In the genomic region with DNA sequence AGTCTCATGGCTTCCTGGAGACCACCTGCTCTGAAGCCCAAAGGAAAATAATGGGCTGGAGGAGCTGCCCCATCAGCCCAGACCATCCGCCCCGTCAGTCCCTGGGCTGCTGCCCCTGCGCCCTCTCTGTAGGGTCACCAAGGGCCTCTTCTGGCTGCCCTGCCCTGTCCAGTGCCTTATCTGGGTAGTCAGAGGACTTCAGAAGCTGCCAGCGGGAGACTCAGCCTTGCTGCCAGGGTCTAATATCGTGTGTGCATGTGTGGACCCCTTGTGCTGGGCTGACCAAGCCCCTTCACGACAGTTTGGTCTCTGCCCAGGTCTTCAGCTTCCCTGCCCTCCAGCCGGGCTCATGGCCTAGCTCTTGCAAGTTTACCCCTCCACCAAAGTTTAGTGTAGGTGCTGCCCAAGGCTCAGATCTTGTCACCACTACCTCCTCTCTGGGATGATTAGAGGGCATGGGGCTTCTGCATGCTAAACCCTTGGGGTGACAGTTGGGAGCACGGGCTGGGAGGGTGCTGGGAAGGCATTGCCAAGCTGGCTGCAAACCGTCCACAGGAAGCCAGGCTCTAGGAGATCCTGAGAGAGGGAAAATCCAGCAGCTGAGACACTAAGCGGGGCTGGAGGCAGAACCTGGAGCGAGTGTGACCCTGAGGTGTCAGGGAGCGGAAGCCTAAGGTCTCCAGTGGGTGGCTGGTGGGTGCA, we compare ENCODE assay signal across 28 cellular contexts. TPM values are rescaled to one million over a fixed set of nuclear protein-coding genes. Genes with fewer than 3 reads are reported as not detected.
DNase-seq lines count a peak whose midpoint lies in the region; ATAC-seq and TF ChIP-seq lines count a peak whose summit lies in the region.
"Had no signal": no experiment of that assay in that cellular context is flagged by ENCODE, and none has a peak within 500 bp of the region (broad histone marks: within the 10 kb centered on the region; RNA-seq: fewer than 3 reads in every experiment).

No MANE protein-coding gene starts in this region.

- H3K4me2 ChIP-seq in BLaER1 = peak overlapping the region; percentile 75
- H3K4me2 ChIP-seq: smooth muscle cell had no signal

- no peak overlapping the region for H3K4me3 ChIP-seq in BLaER1
- no peak overlapping the region for H3K4me3 ChIP-seq in right atrium auricular region
- H3K4me3 ChIP-seq in sigmoid colon = no peak overlapping the region
- H3K4me3 ChIP-seq: lung, Peyer's patch, psoas muscle, SJSA1, smooth muscle cell had no signal

- intact Hi-C loops in sigmoid colon (cut with DNase I) = no loop called here

- H3K4me1 Mint-ChIP-seq in central memory CD8-positive, alpha-beta T cell = no peaks in the 10 kb centered on the region
- H3K4me1 Mint-ChIP-seq: B cell had no signal

- TF ChIP-seq CTCF in right atrium auricular region (IDR thresholded peaks at IDR 0.05) (no peak), sigmoid colon (IDR thresholded peaks at IDR 0.05) (no peak)

- H4K20me1 ChIP-seq in BLaER1 = no peaks in the 10 kb centered on the region

- no peak overlapping the region for H3K4me3 Mint-ChIP-seq in central memory CD8-positive, alpha-beta T cell
- H3K4me3 Mint-ChIP-seq: activated CD8-positive, alpha-beta T cell treated with anti-CD3 and anti-CD28 coated beads, Interleukin-2, amount 10 ng/mL, durations not matched to agents 7 days and 5 days; activated naive CD8-positive, alpha-beta T cell treated with anti-CD3 and anti-CD28 coated beads, Interleukin-2, amount 50 U/mL, for 24 hours; B cell had no signal

- TF ChIP-seq EP300 in sigmoid colon (IDR thresholded peaks at IDR 0.05) = no peak

- H3K9ac ChIP-seq in BLaER1 = no peak overlapping the region

- H3K9me3 Mint-ChIP-seq in central memory CD8-positive, alpha-beta T cell = no peaks in the 10 kb centered on the region
- H3K9me3 Mint-ChIP-seq: activated naive CD8-positive, alpha-beta T cell treated with anti-CD3 and anti-CD28 coated beads, Interleukin-2, amount 50 U/mL, for 24 hours had no signal

- no peak for DNase-seq in central memory CD8-positive, alpha-beta T cell (ENCODE audit: low spot score in 2 of 2)
- DNase-seq in right atrium auricular region (ENCODE audit: low spot score) (no peak), sigmoid colon (peak; percentile 43), DMS53 (lab: John Stamatoyannopoulos, UW) (no peak), NCI-H1436 treated with DMSO at 0.1 percent for 48 hours (lab: John Stamatoyannopoulos, UW) (no peak)
- DNase-seq in stimulated activated CD4-positive, alpha-beta T cell treated with anti-CD3 and anti-CD28 coated beads, Interleukin-4, amount 100 ng/mL, for 4 hours = no peak
- DNase-seq: activated CD4-positive, CD25-positive, alpha-beta regulatory T cell treated with anti-CD3 and anti-CD28 coated beads, Interleukin-2, amount 50 U/mL, for 72 hours; activated CD8-positive, alpha-beta T cell treated with anti-CD3 and anti-CD28 coated beads, Interleukin-2, amount 10 ng/mL, durations not matched to agents 7 days and 5 days; activated gamma-delta T cell treated with Interleukin-2 at 50 U/mL for 16 hours; activated naive CD8-positive, alpha-beta T cell treated with anti-CD3 and anti-CD28 coated beads, Interleukin-2, amount 50 U/mL, for 24 hours; activated T-cell treated with anti-CD3 and anti-CD28 coated beads for 4 hours; DMS79; GF-D8; kidney; NCI-H187 treated with DMSO at 0.1 percent for 48 hours; NCI-H526; Peyer's patch; stimulated activated CD4-positive, alpha-beta T cell treated with anti-CD3 and anti-CD28 coated beads, Interleukin-2, amount 100 ng/mL, for 48 hours; stimulated activated naive CD4-positive, alpha-beta T cell had no signal

- TF ChIP-seq POLR2A in sigmoid colon (IDR thresholded peaks at IDR 0.05) = no peak

- no peak for ATAC-seq in central memory CD8-positive, alpha-beta T cell (replicated peaks; ENCODE audit: extremely low read depth, poor library complexity, severe bottlenecking)
- ATAC-seq in HG03442 (IDR thresholded peaks at IDR 0.05; ENCODE audit: unreplicated experiment) = no peak
- ATAC-seq: activated CD8-positive, alpha-beta T cell treated with anti-CD3 and anti-CD28 coated beads, Interleukin-2, amount 10 ng/mL, durations not matched to agents 7 days and 5 days; activated naive CD8-positive, alpha-beta T cell treated with anti-CD3 and anti-CD28 coated beads, Interleukin-2, amount 50 U/mL, for 24 hours; HepG2; psoas muscle had no signal

- H3K4me1 ChIP-seq in BLaER1 (peaks cover 62% of the 10 kb centered on the region), right atrium auricular region (peaks cover 0 to 41% of the 10 kb centered on the region in 2 donors), sigmoid colon (peaks cover 0 to 21% (median 12%) of the 10 kb centered on the region in 4 donors)
- H3K4me1 ChIP-seq: Peyer's patch, SJSA1 had no signal

- WGBS in sigmoid colon, 2 donors = 87 to 91% methylated on average over 12 of the region's 12 CpGs

- H3K36me3 ChIP-seq in BLaER1 (no peaks in the 10 kb centered on the region), right atrium auricular region (no peaks in the 10 kb centered on the region), sigmoid colon (no peaks in the 10 kb centered on the region)
- H3K36me3 ChIP-seq: Peyer's patch, SJSA1 had no signal

- H3K27ac Mint-ChIP-seq in central memory CD8-positive, alpha-beta T cell (ENCODE audit: low read depth) = peak overlapping the region; percentile 25
- H3K27ac Mint-ChIP-seq: activated CD8-positive, alpha-beta T cell treated with anti-CD3 and anti-CD28 coated beads, Interleukin-2, amount 10 ng/mL, durations not matched to agents 7 days and 5 days; activated naive CD8-positive, alpha-beta T cell treated with anti-CD3 and anti-CD28 coated beads, Interleukin-2, amount 50 U/mL, for 24 hours; B cell had no signal

- H3K27ac ChIP-seq in BLaER1 = 0 out of 2 replicates have a peak overlapping the region, but pooled peaks have one; percentile 19
- H3K27ac ChIP-seq in right atrium auricular region = peak overlapping the region; percentile 58 to 71
- peak overlapping the region in 2 of 4 donors; percentile 47 to 50 for H3K27ac ChIP-seq in sigmoid colon
- H3K27ac ChIP-seq: HL-60, psoas muscle, SJSA1 had no signal

- peaks cover 3% of the 10 kb centered on the region for H3K36me3 Mint-ChIP-seq in central memory CD8-positive, alpha-beta T cell (ENCODE audit: insufficient read depth)

- H3K27me3 Mint-ChIP-seq in central memory CD8-positive, alpha-beta T cell = no peaks in the 10 kb centered on the region
- H3K27me3 Mint-ChIP-seq: activated naive CD8-positive, alpha-beta T cell treated with anti-CD3 and anti-CD28 coated beads, Interleukin-2, amount 50 U/mL, for 24 hours; B cell had no signal

- H3K27me3 ChIP-seq in BLaER1 (no peaks in the 10 kb centered on the region), right atrium auricular region (no peaks in the 10 kb centered on the region), sigmoid colon (no peaks in the 10 kb centered on the region)
- H3K27me3 ChIP-seq: Peyer's patch, SJSA1 had no signal

- H3K9me3 ChIP-seq in BLaER1 (peaks cover 7% of the 10 kb centered on the region), right atrium auricular region (no peaks in the 10 kb centered on the region), sigmoid colon (no peaks in the 10 kb centered on the region)
- H3K9me3 ChIP-seq: Peyer's patch, psoas muscle had no signal

RNA-seq across cellular contexts. Expression of a gene that starts 20.6 kb away (rescaled TPM):
- total RNA-seq in right atrium auricular region (100 to 1,000 TPM in 1 of 2 donors, 10 to 100 TPM in 1; 56.8 to 134 TPM), sigmoid colon (100 to 1,000 TPM; 100 to 136 (median 120) TPM)
- polyA plus RNA-seq in sigmoid colon = 10 to 100 TPM; 27.0 to 66.1 (median 42.1) TPM

RNA-seq across cellular contexts. Expression of a gene that starts 38.6 kb away (rescaled TPM):
- 1 to 10 TPM; 2.2 to 3.6 TPM for total RNA-seq in right atrium auricular region
- 1 to 10 TPM; 1.6 to 6.9 (median 3.0) TPM for total RNA-seq in sigmoid colon
- 1 to 10 TPM in 2 of 3 donors, under 1 TPM in 1; 0.60 to 4.6 (median 1.8) TPM for polyA plus RNA-seq in sigmoid colon
